Comparison of ENCODE assay signal across 14 cellular contexts in the genomic region with DNA sequence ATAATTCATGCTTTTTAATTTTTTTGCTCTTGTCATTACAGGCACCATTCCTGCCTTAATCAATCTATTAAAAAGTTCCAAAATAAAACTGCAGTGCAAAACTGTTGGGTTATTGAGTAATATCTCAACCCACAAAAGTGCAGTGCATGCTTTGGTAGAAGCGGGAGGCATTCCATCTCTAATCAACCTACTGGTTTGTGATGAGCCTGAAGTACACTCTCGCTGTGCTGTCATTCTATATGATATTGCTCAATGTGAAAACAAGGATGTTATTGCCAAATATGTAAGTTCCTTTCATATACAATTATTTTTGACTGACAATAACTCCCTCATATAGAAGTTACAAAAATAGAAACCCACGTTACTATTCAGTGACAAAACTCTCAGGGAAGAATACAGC.
"Had no signal": no experiment of that assay in that cellular context is flagged by ENCODE, and none has a peak within 500 bp of the region (broad histone marks: within the 10 kb centered on the region; RNA-seq: fewer than 3 reads in every experiment).

No MANE protein-coding gene starts in this region.

- H3K4me3 Mint-ChIP-seq: activated naive CD8-positive, alpha-beta T cell; activated T-helper 17 cell treated with anti-CD3 and anti-CD28 coated beads, Interleukin-2, amount 50 U/mL, for 72 hours; naive thymus-derived CD4-positive, alpha-beta T cell; neural crest cell; stimulated activated memory B cell treated with anti-CD40 and anti-IgM and Interleukin-4, amounts not matched to agents 10 μg/mL and 1 μg/mL and 100 μg/mL, for 72 hours had no signal

- H3K27ac Mint-ChIP-seq: activated naive CD8-positive, alpha-beta T cell; activated T-helper 17 cell treated with anti-CD3 and anti-CD28 coated beads, Interleukin-2, amount 50 U/mL, for 72 hours; naive thymus-derived CD4-positive, alpha-beta T cell; stimulated activated memory B cell treated with anti-CD40 and anti-IgM and Interleukin-4, amounts not matched to agents 10 μg/mL and 1 μg/mL and 100 μg/mL, for 72 hours had no signal

- H3K27me3 Mint-ChIP-seq: activated naive CD8-positive, alpha-beta T cell; activated T-helper 17 cell treated with anti-CD3 and anti-CD28 coated beads, Interleukin-2, amount 50 U/mL, for 72 hours; naive thymus-derived CD4-positive, alpha-beta T cell; stimulated activated memory B cell treated with anti-CD40 and anti-IgM and Interleukin-4, amounts not matched to agents 10 μg/mL and 1 μg/mL and 100 μg/mL, for 72 hours had no signal

- H3K4me1 Mint-ChIP-seq: neural crest cell; stimulated activated memory B cell treated with anti-CD40 and anti-IgM and Interleukin-4, amounts not matched to agents 10 μg/mL and 1 μg/mL and 100 μg/mL, for 72 hours had no signal

- DNase-seq: activated CD4-positive, alpha-beta T cell treated with anti-CD3 and anti-CD28 coated beads for 1 hour; activated T-cell treated with anti-CD3 and anti-CD28 coated beads, Interleukin-2, amount 50 U/mL, for 1 hour; amniotic stem cell; foreskin keratinocyte; lower lobe of right lung; naive thymus-derived CD4-positive, alpha-beta T cell; occipital lobe; stimulated activated CD4-positive, alpha-beta T cell treated with anti-CD3 and anti-CD28 coated beads, Interleukin-15, amount 100 ng/mL, for 24 hours; stomach; transverse colon had no signal
